Comparison of ENCODE assay signal across 9 cellular contexts in genomic region chr17:74452841-74453661, GRCh38. TPM values are rescaled to one million over a fixed set of nuclear protein-coding genes. Genes with fewer than 3 reads are reported as not detected.
DNase-seq lines count a peak whose midpoint lies in the region; ATAC-seq and FAIRE-seq lines count a peak whose summit lies in the region.
"Had no signal": no experiment of that assay in that cellular context is flagged by ENCODE, and none has a peak within 500 bp of the region (broad histone marks: within the 10 kb centered on the region; RNA-seq: fewer than 3 reads in every experiment).

No MANE protein-coding gene starts in this region.

- CTCF ChIA-PET in activated naive CD4-positive, alpha-beta T cell treated with anti-CD3 and anti-CD28 coated beads, Interleukin-2, amount 10 ng/mL, durations not matched to agents 7 days and 5 days (lab: Charles Lee), result interaction anchor here (0.6 to 8.8 kb wide), 6 partner anchors 14 to 85 kb away, joined by 4 to 107 read pairs (median 14); partner anchors contain the start of gene GPR142

- DNase-seq in activated naive CD4-positive, alpha-beta T cell treated with anti-CD3 and anti-CD28 coated beads, Interleukin-2, amount 10 ng/mL, durations not matched to agents 7 days and 5 days, result no peak
- no peak for DNase-seq in activated naive CD4-positive, alpha-beta T cell treated with anti-CD3 and anti-CD28 coated beads, Interleukin-2, amount 50 U/mL, for 72 hours (ENCODE audit: low spot score in 2 of 2)
- DNase-seq in cerebellum (ENCODE audit: low spot score) (peak; percentile 80), urothelium cell line (ENCODE audit: low spot score) (no peak)
- no peak for DNase-seq in effector CD8-positive, alpha-beta T cell (lab: John Stamatoyannopoulos, UW)

- FAIRE-seq in urothelium cell line (lab: Jason Lieb, UNC), result peak; percentile 5

- H3K4me3 Mint-ChIP-seq in activated naive CD4-positive, alpha-beta T cell treated with anti-CD3 and anti-CD28 coated beads, Interleukin-2, amount 10 ng/mL, durations not matched to agents 7 days and 5 days, result no peak overlapping the region

- H3K27me3 ChIP-seq in mucosa of rectum (ENCODE audit: control insufficient read depth in 2 of 2, insufficient read depth in 2 of 2, low read length in 2 of 2), result no peaks in the 10 kb centered on the region

- peaks cover 89% of the 10 kb centered on the region for H3K27me3 Mint-ChIP-seq in activated naive CD4-positive, alpha-beta T cell treated with anti-CD3 and anti-CD28 coated beads, Interleukin-2, amount 10 ng/mL, durations not matched to agents 7 days and 5 days

- H3K4me3 ChIP-seq in mucosa of rectum (ENCODE audit: low read length in 2 of 2), result peak overlapping the region in 1 of 2 donors; percentile 54

- H3K4me1 Mint-ChIP-seq in activated naive CD4-positive, alpha-beta T cell treated with anti-CD3 and anti-CD28 coated beads, Interleukin-2, amount 10 ng/mL, durations not matched to agents 7 days and 5 days, result peaks cover 35% of the 10 kb centered on the region

- H3K36me3 ChIP-seq in mucosa of rectum (ENCODE audit: control insufficient read depth in 2 of 2, insufficient read depth in 2 of 2, low read length in 2 of 2), result peaks cover 0 to 5% of the 10 kb centered on the region in 2 donors

- H3K27ac ChIP-seq in mucosa of rectum (ENCODE audit: low read depth in 2 of 2, low read length in 2 of 2), result peak overlapping the region in 1 of 2 donors; percentile 6

- peaks cover 30 to 43% of the 10 kb centered on the region in 2 donors for H3K4me1 ChIP-seq in mucosa of rectum (ENCODE audit: control insufficient read depth in 2 of 2, insufficient read depth in 2 of 2, low read length in 2 of 2)

- peak overlapping the region; percentile 25 for H3K27ac Mint-ChIP-seq in activated naive CD4-positive, alpha-beta T cell treated with anti-CD3 and anti-CD28 coated beads, Interleukin-2, amount 10 ng/mL, durations not matched to agents 7 days and 5 days
- no peak overlapping the region for H3K27ac Mint-ChIP-seq in activated naive CD4-positive, alpha-beta T cell treated with anti-CD3 and anti-CD28 coated beads, Interleukin-2, amount 50 U/mL, for 72 hours

- ATAC-seq in activated naive CD4-positive, alpha-beta T cell treated with anti-CD3 and anti-CD28 coated beads, Interleukin-2, amount 50 U/mL, for 72 hours, result no peak
- ATAC-seq in HG03135 (IDR thresholded peaks at IDR 0.05; ENCODE audit: unreplicated experiment) (no peak), HG03469 (IDR thresholded peaks at IDR 0.05; ENCODE audit: unreplicated experiment) (no peak)

- H3K9ac ChIP-seq in mucosa of rectum (ENCODE audit: low read depth in 1 of 2, low read length in 2 of 2), result peak overlapping the region; percentile 41 to 74

- H3K9me3 ChIP-seq in mucosa of rectum (ENCODE audit: control insufficient read depth in 2 of 2, low read length in 2 of 2), result no peaks in the 10 kb centered on the region

- H3K9me3 Mint-ChIP-seq in activated naive CD4-positive, alpha-beta T cell treated with anti-CD3 and anti-CD28 coated beads, Interleukin-2, amount 10 ng/mL, durations not matched to agents 7 days and 5 days, result no peaks in the 10 kb centered on the region
- no peaks in the 10 kb centered on the region for H3K9me3 Mint-ChIP-seq in activated naive CD4-positive, alpha-beta T cell treated with anti-CD3 and anti-CD28 coated beads, Interleukin-2, amount 50 U/mL, for 72 hours

- no peaks in the 10 kb centered on the region for H3K36me3 Mint-ChIP-seq in activated naive CD4-positive, alpha-beta T cell treated with anti-CD3 and anti-CD28 coated beads, Interleukin-2, amount 10 ng/mL, durations not matched to agents 7 days and 5 days
- H3K36me3 Mint-ChIP-seq in activated naive CD4-positive, alpha-beta T cell treated with anti-CD3 and anti-CD28 coated beads, Interleukin-2, amount 50 U/mL, for 72 hours, result no peaks in the 10 kb centered on the region

RNA-seq across cellular contexts. Expression of gene CD300A, which starts 13.4 kb away (rescaled TPM):
- 1 to 10 TPM in 1 of 2 donors, under 1 TPM in 1; 0.46 to 4.0 TPM for total RNA-seq in activated naive CD4-positive, alpha-beta T cell treated with anti-CD3 and anti-CD28 coated beads, Interleukin-2, amount 50 U/mL, for 72 hours
- total RNA-seq in cerebellum, result 2.6 TPM
- total RNA-seq: lung microvascular endothelial cell had no signal

RNA-seq across cellular contexts. Expression of gene GPRC5C, which starts 21.2 kb away (rescaled TPM):
- 1 to 10 TPM in 1 of 2 donors, not detected in 1; 2.3 TPM for total RNA-seq in activated naive CD4-positive, alpha-beta T cell treated with anti-CD3 and anti-CD28 coated beads, Interleukin-2, amount 50 U/mL, for 72 hours
- 6.4 TPM for total RNA-seq in cerebellum
